Comparison of ENCODE assay signal across 8 cellular contexts in the genomic region with DNA sequence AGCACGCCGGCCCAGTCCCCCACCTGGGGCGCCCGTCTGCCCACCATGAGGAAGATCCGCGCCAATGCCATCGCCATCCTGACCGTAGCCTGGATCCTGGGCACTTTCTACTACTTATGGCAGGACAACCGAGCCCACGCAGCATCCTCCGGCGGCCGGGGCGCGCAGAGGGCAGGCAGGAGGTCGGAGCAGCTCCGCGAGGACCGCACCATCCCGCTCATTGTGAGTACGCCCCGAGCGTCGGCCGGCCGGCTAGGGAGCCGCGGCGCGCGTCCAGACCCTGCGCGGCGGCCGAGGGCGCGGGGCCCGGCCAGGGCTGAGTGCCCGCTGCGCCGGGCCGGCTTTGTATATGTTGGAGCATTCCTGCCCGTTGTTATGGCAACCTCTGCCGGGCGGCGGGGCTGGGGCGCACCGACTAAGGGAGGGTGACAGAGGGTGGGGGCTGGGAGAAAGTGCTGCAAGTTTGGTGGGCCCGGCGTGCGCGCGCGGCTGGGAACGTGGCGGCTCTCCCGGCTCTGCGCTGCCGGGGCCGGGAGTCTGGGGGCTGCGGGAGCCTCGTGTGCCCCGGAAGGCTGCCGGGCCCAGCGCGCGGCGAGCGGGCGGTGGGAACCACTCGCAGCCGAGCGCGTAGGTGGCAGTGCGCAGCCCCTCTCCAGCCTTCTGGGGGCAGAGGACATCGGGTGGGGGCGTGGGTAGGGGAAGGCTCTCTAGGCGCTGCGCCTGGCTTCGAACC. TPM values are rescaled to one million over a fixed set of nuclear protein-coding genes. Genes with fewer than 3 reads are reported as not detected.
DNase-seq lines count a peak whose midpoint lies in the region; ATAC-seq and TF ChIP-seq lines count a peak whose summit lies in the region.

No MANE protein-coding gene starts in this region.

- H3K4me1 ChIP-seq in iPS DF 6.9 (ENCODE audit: control insufficient read depth, insufficient read depth, low read length): 0 out of 2 replicates have a peak, but pooled peaks cover 4% of the 10 kb centered on the region
- H3K4me1 ChIP-seq in skeletal muscle tissue (ENCODE audit: control insufficient read depth in 3 of 3, insufficient read depth in 3 of 3, low read length in 3 of 3): peaks cover 14 to 29% (median 27%) of the 10 kb centered on the region in 3 donors

- H3K9me3 Mint-ChIP-seq in activated T-helper 1 cell treated with anti-CD3 and anti-CD28 coated beads, Interleukin-12 subunit alpha, Interleukin-12 subunit beta, Interleukin-2, Interleukin-4 antibody, amounts not matched to agents 30 ng/mL and 10 ng/mL and 1 ng/mL, durations not matched to agents 14 hours and 24 hours and 36 hours: no peaks in the 10 kb centered on the region

- peak overlapping the region; percentile 45 to 62 (median 51) for H3K9ac ChIP-seq in skeletal muscle tissue (ENCODE audit: low read depth in 1 of 3, low read length in 3 of 3)

- intact Hi-C loops in activated T-helper 1 cell treated with anti-CD3 and anti-CD28 coated beads, Interleukin-12 subunit alpha, Interleukin-12 subunit beta, Interleukin-2, Interleukin-4 antibody, amounts not matched to agents 30 ng/mL and 10 ng/mL and 1 ng/mL, durations not matched to agents 14 hours and 24 hours and 36 hours (cut with micrococcal nuclease): loop anchor here (5.0 kb wide), 1 partner anchor 312 kb away; the partner anchor contains the start of gene CCDC177

- H3K27ac Mint-ChIP-seq in activated T-helper 1 cell treated with anti-CD3 and anti-CD28 coated beads, Interleukin-12 subunit alpha, Interleukin-12 subunit beta, Interleukin-2, Interleukin-4 antibody, amounts not matched to agents 30 ng/mL and 10 ng/mL and 1 ng/mL, durations not matched to agents 14 hours and 24 hours and 36 hours: no peak overlapping the region

- H3K4me3 ChIP-seq in GM12875 (ENCODE audit: low read depth, low read length) (peak overlapping the region; percentile 36), iPS DF 6.9 (ENCODE audit: low read length) (peak overlapping the region; percentile 90), skeletal muscle tissue (ENCODE audit: low read length in 3 of 3) (peak overlapping the region; percentile 71 to 73 (median 73))

- H3K9me3 ChIP-seq in iPS DF 6.9 (ENCODE audit: control insufficient read depth, insufficient read depth, low read length) (no peaks in the 10 kb centered on the region), skeletal muscle tissue (ENCODE audit: control insufficient read depth in 3 of 3, low read length in 3 of 3) (no peaks in the 10 kb centered on the region)

- H3K36me3 ChIP-seq in iPS DF 6.9 (ENCODE audit: control insufficient read depth, insufficient read depth, low read length): no peaks in the 10 kb centered on the region
- no peaks in the 10 kb centered on the region for H3K36me3 ChIP-seq in skeletal muscle tissue (ENCODE audit: control insufficient read depth in 3 of 3, insufficient read depth in 3 of 3, low read length in 3 of 3)

- no peaks in the 10 kb centered on the region for H3K36me3 Mint-ChIP-seq in activated T-helper 1 cell treated with anti-CD3 and anti-CD28 coated beads, Interleukin-12 subunit alpha, Interleukin-12 subunit beta, Interleukin-2, Interleukin-4 antibody, amounts not matched to agents 30 ng/mL and 10 ng/mL and 1 ng/mL, durations not matched to agents 14 hours and 24 hours and 36 hours (ENCODE audit: low read depth)

- no peak for TF ChIP-seq CTCF in GM12875 (IDR thresholded peaks at IDR 0.05; ENCODE audit: borderline replicate concordance, insufficient read depth, low read depth, low read length)

- peaks cover 18% of the 10 kb centered on the region for H3K27me3 ChIP-seq in iPS DF 6.9 (ENCODE audit: control insufficient read depth, insufficient read depth, low read length)
- peaks cover 34 to 56% (median 46%) of the 10 kb centered on the region in 3 donors for H3K27me3 ChIP-seq in skeletal muscle tissue (ENCODE audit: control insufficient read depth in 3 of 3, insufficient read depth in 3 of 3, low read length in 3 of 3)

- no peak for ATAC-seq in HG02588 (IDR thresholded peaks at IDR 0.05; ENCODE audit: unreplicated experiment)

- peaks cover 53% of the 10 kb centered on the region for H3K27me3 Mint-ChIP-seq in activated T-helper 1 cell treated with anti-CD3 and anti-CD28 coated beads, Interleukin-12 subunit alpha, Interleukin-12 subunit beta, Interleukin-2, Interleukin-4 antibody, amounts not matched to agents 30 ng/mL and 10 ng/mL and 1 ng/mL, durations not matched to agents 14 hours and 24 hours and 36 hours (ENCODE audit: insufficient read depth)

- no peak overlapping the region for H3K27ac ChIP-seq in iPS DF 6.9 (ENCODE audit: low read length)
- peak overlapping the region; percentile 38 for H3K27ac ChIP-seq in skeletal muscle tissue (ENCODE audit: low read depth, low read length)

- peak overlapping the region; percentile 42 for H3K4me3 Mint-ChIP-seq in activated T-helper 1 cell treated with anti-CD3 and anti-CD28 coated beads, Interleukin-12 subunit alpha, Interleukin-12 subunit beta, Interleukin-2, Interleukin-4 antibody, amounts not matched to agents 30 ng/mL and 10 ng/mL and 1 ng/mL, durations not matched to agents 14 hours and 24 hours and 36 hours

- DNase-seq in 8988T: peak; percentile 40
- no peak for DNase-seq in activated T-helper 1 cell treated with anti-CD3 and anti-CD28 coated beads, Interleukin-12 subunit alpha, Interleukin-12 subunit beta, Interleukin-2, Interleukin-4 antibody, amounts not matched to agents 30 ng/mL and 10 ng/mL and 1 ng/mL, durations not matched to agents 14 hours and 24 hours and 36 hours (ENCODE audit: low spot score)
- DNase-seq in iPS DF 6.9 (ENCODE audit: low read depth, low spot score): no peak
- DNase-seq in H4 (ENCODE audit: low spot score): no peak
- DNase-seq in activated CD4-positive, CD25-positive, alpha-beta regulatory T cell treated with anti-CD3 and anti-CD28 coated beads, Interleukin-2, amount 50 U/mL, for 72 hours: no peak

- no CpG with 5 or more reads among the region's 80 CpGs for WGBS in iPS DF 6.9 (ENCODE audit: insufficient coverage, insufficient read length)

- peaks cover 6% of the 10 kb centered on the region for H3K4me1 Mint-ChIP-seq in activated T-helper 1 cell treated with anti-CD3 and anti-CD28 coated beads, Interleukin-12 subunit alpha, Interleukin-12 subunit beta, Interleukin-2, Interleukin-4 antibody, amounts not matched to agents 30 ng/mL and 10 ng/mL and 1 ng/mL, durations not matched to agents 14 hours and 24 hours and 36 hours (ENCODE audit: low read depth)

RNA-seq across cellular contexts. Expression of gene GALNT16, which starts 0.5 kb away (rescaled TPM):
- total RNA-seq in activated T-helper 1 cell treated with anti-CD3 and anti-CD28 coated beads, Interleukin-12 subunit alpha, Interleukin-12 subunit beta, Interleukin-2, Interleukin-4 antibody, amounts not matched to agents 30 ng/mL and 10 ng/mL and 1 ng/mL, durations not matched to agents 14 hours and 24 hours and 36 hours: 0.02 and 0.05 TPM in 2 replicates
- total RNA-seq in skeletal muscle tissue: 8.4 TPM
- 0.47 and 0.52 TPM in 2 replicates for total RNA-seq in H4 (2014; rRNA removed; shearing (Covaris generic))

Comparison
In these comparisons a context has a peak if more than half of its experiments do, and no peak if none do; other contexts are left out.
1. H3K4me3 ChIP-seq: peak in every context shown above with its lines; median percentile 90 in iPS DF 6.9; 73 in skeletal muscle tissue; 36 in GM12875.